16 cellular contexts compared by ENCODE assay signal in the genomic region with DNA sequence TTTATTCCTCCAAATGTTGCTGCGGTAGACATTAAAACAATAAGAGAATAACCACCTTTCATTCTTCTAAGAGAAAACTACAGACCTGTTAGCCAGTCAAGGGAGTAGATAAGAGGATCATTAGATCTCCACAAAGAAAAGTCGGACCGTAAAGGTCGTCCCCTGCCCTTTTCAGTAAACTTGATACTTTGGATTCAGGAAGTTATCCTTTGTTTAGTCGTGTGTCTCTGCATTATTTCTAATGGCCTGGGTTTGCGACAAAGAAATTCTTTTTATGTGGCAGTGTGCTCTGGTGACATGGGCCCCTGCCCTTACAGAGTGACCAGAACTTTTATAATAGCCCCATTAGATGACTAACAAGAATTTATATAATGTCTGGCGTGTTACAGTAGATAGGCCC.
"Had no signal": no experiment of that assay in that cellular context is flagged by ENCODE, and none has a peak within 500 bp of the region (broad histone marks: within the 10 kb centered on the region; RNA-seq: fewer than 3 reads in every experiment).

No MANE protein-coding gene starts in this region.

- H3K4me1 ChIP-seq: foreskin keratinocyte had no signal

- DNase-seq: activated CD4-positive, alpha-beta T cell treated with anti-CD3 and anti-CD28 coated beads, Interleukin-2, amount 10 ng/mL, durations not matched to agents 7 days and 5 days; activated CD4-positive, CD25-positive, alpha-beta regulatory T cell; activated CD8-positive, alpha-beta memory T cell treated with anti-CD3 and anti-CD28 coated beads for 24 hours; activated naive CD4-positive, alpha-beta T cell treated with anti-CD3 and anti-CD28 coated beads, Interleukin-2, amount 50 U/mL, for 16 hours; activated T-cell treated with anti-CD3 and anti-CD28 coated beads for 4 hours; adrenal gland; dermis blood vessel endothelial cell; foreskin keratinocyte; head of caudate nucleus; left ventricle myocardium superior; mesenchymal stem cell; naive B cell; SHP77 treated with DMSO at 0.1 percent for 48 hours; trophoblast cell had no signal

- H3K36me3 ChIP-seq: adrenal gland had no signal

- H3K27ac ChIP-seq: adrenal gland, foreskin keratinocyte had no signal

- H3K27me3 Mint-ChIP-seq: activated CD4-positive, alpha-beta T cell treated with anti-CD3 and anti-CD28 coated beads, Interleukin-2, amount 10 ng/mL, durations not matched to agents 7 days and 5 days; central memory CD8-positive, alpha-beta T cell had no signal

- H3K27me3 ChIP-seq: adrenal gland, foreskin keratinocyte had no signal

- H3K9me3 Mint-ChIP-seq: activated CD4-positive, alpha-beta T cell treated with anti-CD3 and anti-CD28 coated beads, Interleukin-2, amount 10 ng/mL, durations not matched to agents 7 days and 5 days; central memory CD8-positive, alpha-beta T cell; naive B cell; stimulated activated memory B cell treated with anti-CD40 and anti-IgM and Interleukin-4, amounts not matched to agents 10 μg/mL and 1 μg/mL and 100 μg/mL, for 72 hours had no signal

- H3K27ac Mint-ChIP-seq: activated CD4-positive, alpha-beta T cell treated with anti-CD3 and anti-CD28 coated beads, Interleukin-2, amount 10 ng/mL, durations not matched to agents 7 days and 5 days; naive B cell; stimulated activated memory B cell treated with anti-CD40 and anti-IgM and Interleukin-4, amounts not matched to agents 10 μg/mL and 1 μg/mL and 100 μg/mL, for 72 hours had no signal

- ATAC-seq: foreskin keratinocyte; left ventricle myocardium superior; stimulated activated memory B cell treated with anti-CD40 and anti-IgM and Interleukin-4, amounts not matched to agents 10 μg/mL and 1 μg/mL and 100 μg/mL, for 72 hours had no signal

- H3K4me3 ChIP-seq: adrenal gland had no signal

- H3K4me3 Mint-ChIP-seq: activated CD4-positive, alpha-beta T cell treated with anti-CD3 and anti-CD28 coated beads, Interleukin-2, amount 10 ng/mL, durations not matched to agents 7 days and 5 days; central memory CD8-positive, alpha-beta T cell; naive B cell; stimulated activated memory B cell treated with anti-CD40 and anti-IgM and Interleukin-4, amounts not matched to agents 10 μg/mL and 1 μg/mL and 100 μg/mL, for 72 hours had no signal

- H3K36me3 Mint-ChIP-seq: naive B cell; stimulated activated memory B cell treated with anti-CD40 and anti-IgM and Interleukin-4, amounts not matched to agents 10 μg/mL and 1 μg/mL and 100 μg/mL, for 72 hours had no signal

- H3K9me3 ChIP-seq: adrenal gland had no signal
